ENCODE assay signal across 21 cellular contexts in the genomic region with DNA sequence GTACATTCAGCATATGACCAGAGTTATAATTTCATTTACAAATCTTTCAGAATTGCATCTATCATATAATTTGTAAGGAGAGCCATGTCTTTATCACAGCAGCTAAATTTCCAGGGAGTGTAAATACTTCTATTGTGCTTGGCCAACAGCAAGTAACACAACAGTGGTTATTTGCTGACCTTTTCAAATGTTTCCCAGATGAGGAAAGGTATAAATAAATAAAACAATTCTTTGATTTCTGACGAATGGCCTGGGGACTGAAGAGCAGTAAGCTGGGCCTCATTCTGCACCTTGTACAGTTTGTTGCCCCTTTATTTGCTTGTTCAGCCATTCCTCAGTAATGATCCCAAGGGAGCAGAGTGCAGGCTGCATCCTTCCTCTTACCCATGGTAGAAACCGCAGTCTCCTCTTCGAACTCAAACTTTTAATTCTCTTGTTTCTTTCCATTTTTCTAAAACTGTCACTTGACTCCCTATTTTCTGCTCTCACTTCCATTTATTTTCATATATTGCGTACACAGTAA.
"Had no signal": no experiment of that assay in that cellular context is flagged by ENCODE, and none has a peak within 500 bp of the region (broad histone marks: within the 10 kb centered on the region; RNA-seq: fewer than 3 reads in every experiment).

No MANE protein-coding gene starts in this region.

- H3K9me3 Mint-ChIP-seq: activated B cell treated with CpG ODN at 0.5 μM for 24 hours had no signal

- FAIRE-seq: RCC 7860 had no signal

- H3K4me3 ChIP-seq: cardiac muscle cell had no signal

- H3K27me3 ChIP-seq: brain microvascular endothelial cell, cardiac muscle cell had no signal

- H3K27ac ChIP-seq: brain microvascular endothelial cell, cardiac muscle cell had no signal

- H3K4me1 Mint-ChIP-seq: activated CD8-positive, alpha-beta memory T cell treated with anti-CD3 and anti-CD28 coated beads, Interleukin-2, amount 10 ng/mL, durations not matched to agents 7 days and 5 days had no signal

- ATAC-seq: activated CD8-positive, alpha-beta memory T cell treated with anti-CD3 and anti-CD28 coated beads, Interleukin-2, amount 10 ng/mL, durations not matched to agents 7 days and 5 days; PC-3 had no signal

- H3K27me3 Mint-ChIP-seq: activated B cell treated with CpG ODN at 0.5 μM for 24 hours; activated CD4-positive, alpha-beta T cell treated with anti-CD3 and anti-CD28 coated beads, Interleukin-2, amount 10 ng/mL, durations not matched to agents 24 days and 14 days; activated CD8-positive, alpha-beta memory T cell treated with anti-CD3 and anti-CD28 coated beads, Interleukin-2, amount 10 ng/mL, durations not matched to agents 7 days and 5 days; activated naive CD8-positive, alpha-beta T cell; activated T-cell treated with anti-CD3 and anti-CD28 coated beads, Interleukin-2, amount 50 U/mL, for 24 hours had no signal

- H3K4me3 Mint-ChIP-seq: activated B cell treated with CpG ODN at 0.5 μM for 24 hours; activated CD4-positive, alpha-beta T cell treated with anti-CD3 and anti-CD28 coated beads, Interleukin-2, amount 10 ng/mL, durations not matched to agents 24 days and 14 days; activated CD8-positive, alpha-beta memory T cell treated with anti-CD3 and anti-CD28 coated beads, Interleukin-2, amount 10 ng/mL, durations not matched to agents 7 days and 5 days; activated naive CD8-positive, alpha-beta T cell; activated T-cell treated with anti-CD3 and anti-CD28 coated beads, Interleukin-2, amount 50 U/mL, for 24 hours; T-helper 1 cell treated with Interleukin-12 subunit alpha and Interleukin-12 subunit beta and Interleukin-4 antibody, amounts not matched to agents 30 μg/mL and 1 μg/mL, for 36 hours had no signal

- H3K36me3 ChIP-seq: brain microvascular endothelial cell, cardiac muscle cell had no signal

- DNase-seq: activated B cell treated with CpG ODN at 0.5 μM for 24 hours; activated CD4-positive, alpha-beta T cell treated with anti-CD3 and anti-CD28 coated beads for 1 hour; activated CD4-positive, alpha-beta T cell treated with anti-CD3 and anti-CD28 coated beads, Interleukin-2, amount 10 ng/mL, durations not matched to agents 24 days and 14 days; activated CD4-positive, alpha-beta T cell treated with anti-CD3 and anti-CD28 coated beads, Interleukin-2, amount 50 U/mL, for 48 hours; activated CD8-positive, alpha-beta memory T cell treated with anti-CD3 and anti-CD28 coated beads, Interleukin-2, amount 10 ng/mL, durations not matched to agents 7 days and 5 days; activated effector memory CD4-positive, alpha-beta T cell treated with anti-CD3 and anti-CD28 coated beads, Interleukin-2, amount 50 U/mL, for 16 hours; activated naive CD4-positive, alpha-beta T cell treated with Interleukin-2 at 50 U/mL for 16 hours; activated T-cell treated with anti-CD3 and anti-CD28 coated beads, Interleukin-2, amount 50 U/mL, for 24 hours; amygdala; brain microvascular endothelial cell; NCI-H1092; NCI-H2171; NCI-H345; NCI-H510A; NCI-H526 treated with DMSO at 0.1 percent for 48 hours; PC-3; SHP77 treated with DMSO at 0.1 percent for 48 hours had no signal

- H3K27ac Mint-ChIP-seq: activated B cell treated with CpG ODN at 0.5 μM for 24 hours; activated CD4-positive, alpha-beta T cell treated with anti-CD3 and anti-CD28 coated beads, Interleukin-2, amount 10 ng/mL, durations not matched to agents 24 days and 14 days; activated CD8-positive, alpha-beta memory T cell treated with anti-CD3 and anti-CD28 coated beads, Interleukin-2, amount 10 ng/mL, durations not matched to agents 7 days and 5 days; activated naive CD8-positive, alpha-beta T cell; activated T-cell treated with anti-CD3 and anti-CD28 coated beads, Interleukin-2, amount 50 U/mL, for 24 hours; T-helper 1 cell treated with Interleukin-12 subunit alpha and Interleukin-12 subunit beta and Interleukin-4 antibody, amounts not matched to agents 30 μg/mL and 1 μg/mL, for 36 hours had no signal
